ENCODE assay signal across 12 cellular contexts in genomic region chr14:54981698-54982097, GRCh38. TPM values are rescaled to one million over a fixed set of nuclear protein-coding genes. Genes with fewer than 3 reads are reported as not detected.
DNase-seq lines count a peak whose midpoint lies in the region; ATAC-seq, FAIRE-seq and TF ChIP-seq lines count a peak whose summit lies in the region.
"Had no signal": no experiment of that assay in that cellular context is flagged by ENCODE, and none has a peak within 500 bp of the region (broad histone marks: within the 10 kb centered on the region; RNA-seq: fewer than 3 reads in every experiment).

No MANE protein-coding gene starts in this region.

- H3K9ac ChIP-seq in astrocyte (ENCODE audit: low read length) (no peak overlapping the region), kidney (ENCODE audit: low read length in 2 of 2) (no peak overlapping the region)

- H2AFZ ChIP-seq in astrocyte (ENCODE audit: low read depth, low read length): no peak overlapping the region

- H3K27me3 ChIP-seq in A673 (replicated peaks; ENCODE audit: insufficient read depth, low read depth, low read length, poor library complexity) (no peaks in the 10 kb centered on the region), astrocyte (ENCODE audit: insufficient read depth, low read length) (no peaks in the 10 kb centered on the region)
- H3K27me3 ChIP-seq: brain microvascular endothelial cell had no signal

- POLR2A ChIA-PET in A673 (lab: Charles Lee; ENCODE audit: low non-redundant PET): no interaction called here

- no peak overlapping the region for H3K4me3 ChIP-seq in A673 (ENCODE audit: low read depth, low read length, poor library complexity, severe bottlenecking)
- H3K4me3 ChIP-seq in astrocyte (ENCODE audit: insufficient read depth, low read depth, low read length): no peak overlapping the region
- no peak overlapping the region for H3K4me3 ChIP-seq in kidney (ENCODE audit: low read length in 2 of 2)
- H3K4me3 ChIP-seq in mucosa of descending colon: no peak overlapping the region

- H3K36me3 ChIP-seq in A673 (ENCODE audit: insufficient read depth, low read length, poor library complexity, severe bottlenecking) (peaks cover 55% of the 10 kb centered on the region), astrocyte (ENCODE audit: insufficient read depth, low read length) (peaks cover 8% of the 10 kb centered on the region), kidney (ENCODE audit: control insufficient read depth in 1 of 2, insufficient read depth in 2 of 2, low read length in 2 of 2) (no peaks in the 10 kb centered on the region), mucosa of descending colon (ENCODE audit: low read depth) (no peaks in the 10 kb centered on the region)
- H3K36me3 ChIP-seq: brain microvascular endothelial cell had no signal

- H3K4me3 Mint-ChIP-seq in astrocyte (ENCODE audit: unreplicated experiment): no peak overlapping the region
- H3K4me3 Mint-ChIP-seq: naive thymus-derived CD8-positive, alpha-beta T cell had no signal

- DNase-seq in A673 (ENCODE audit: low spot score): peak; percentile 11
- no peak for DNase-seq in astrocyte (ENCODE audit: low read depth)
- DNase-seq in kidney: no peak
- no peak for DNase-seq in mucosa of descending colon
- no peak for DNase-seq in medulla oblongata (ENCODE audit: extremely low spot score)
- DNase-seq: brain microvascular endothelial cell; naive thymus-derived CD8-positive, alpha-beta T cell; NCI-H510A treated with DMSO at 0.1 percent for 48 hours; stimulated activated CD4-positive, alpha-beta T cell treated with anti-CD3 and anti-CD28 coated beads, Interleukin-2, amount 100 ng/mL, for 48 hours had no signal

- CTCF ChIA-PET in A673 (lab: Charles Lee): no interaction called here

- no peaks in the 10 kb centered on the region for H3K27me3 Mint-ChIP-seq in astrocyte (ENCODE audit: low read depth, unreplicated experiment)
- H3K27me3 Mint-ChIP-seq: naive thymus-derived CD8-positive, alpha-beta T cell had no signal

- intact Hi-C loops in A673 (cut with micrococcal nuclease; ENCODE audit: unreplicated experiment): loop anchor here (10.0 kb wide), 1 partner anchor 417 kb away; the partner anchor contains the start of gene SAMD4A
- intact Hi-C loops in kidney (cut with DNase I): no loop called here
- intact Hi-C loops in mucosa of descending colon (cut with DNase I, micrococcal nuclease): no loop called here

- H3K4me1 ChIP-seq in A673 (ENCODE audit: insufficient read depth, low read length, poor library complexity, severe bottlenecking) (no peaks in the 10 kb centered on the region), astrocyte (ENCODE audit: insufficient read depth, low read length) (peaks cover 5% of the 10 kb centered on the region), kidney (ENCODE audit: control insufficient read depth in 1 of 2, insufficient read depth in 1 of 2, low read depth in 1 of 2, low read length in 2 of 2) (no peaks in the 10 kb centered on the region), mucosa of descending colon (ENCODE audit: low read depth) (no peaks in the 10 kb centered on the region)

- no peaks in the 10 kb centered on the region for H3K9me3 Mint-ChIP-seq in astrocyte (ENCODE audit: unreplicated experiment)
- H3K9me3 Mint-ChIP-seq: naive thymus-derived CD8-positive, alpha-beta T cell had no signal

- no peaks in the 10 kb centered on the region for H3K79me2 ChIP-seq in astrocyte (ENCODE audit: insufficient read depth, low read length)

- H3K9me3 ChIP-seq in A673 (ENCODE audit: low read depth, low read length, poor library complexity, severe bottlenecking) (no peaks in the 10 kb centered on the region), astrocyte (ENCODE audit: insufficient read depth, low read depth, low read length) (no peaks in the 10 kb centered on the region), kidney (ENCODE audit: control insufficient read depth in 1 of 2, low read length in 2 of 2) (no peaks in the 10 kb centered on the region), mucosa of descending colon (no peaks in the 10 kb centered on the region)

- no peak overlapping the region for H3K27ac ChIP-seq in A673 (ENCODE audit: low read depth, low read length, poor library complexity, severe bottlenecking)
- H3K27ac ChIP-seq in astrocyte (ENCODE audit: low read depth, low read length): no peak overlapping the region
- no peak overlapping the region for H3K27ac ChIP-seq in kidney (ENCODE audit: low read depth in 2 of 2, low read length in 2 of 2)
- H3K27ac ChIP-seq: brain microvascular endothelial cell had no signal

- no peak; the same call in 1 of the 2 replicates for TF ChIP-seq CTCF in A673 (conservative IDR thresholded peaks at IDR 0.05; ENCODE audit: low read depth, low read length)
- TF ChIP-seq CTCF in astrocyte (IDR thresholded peaks at IDR 0.05; ENCODE audit: insufficient read depth, low read depth, low read length): peak; percentile 16
- TF ChIP-seq CTCF in kidney (IDR thresholded peaks at IDR 0.05; ENCODE audit: borderline replicate concordance, extremely low read depth, insufficient read depth): no peak
- no peak for TF ChIP-seq CTCF in mucosa of descending colon (IDR thresholded peaks at IDR 0.05)

- FAIRE-seq in G401.6 (lab: Jason Lieb, UNC): peak; percentile 95
- no peak for FAIRE-seq in astrocyte (lab: Jason Lieb, UNC)
- FAIRE-seq in kidney (lab: Jason Lieb, UNC): peak; percentile 82

- peaks cover under 1% of the 10 kb centered on the region for H3K36me3 Mint-ChIP-seq in astrocyte (ENCODE audit: low read depth, unreplicated experiment)

- no peaks in the 10 kb centered on the region for H3K4me1 Mint-ChIP-seq in astrocyte (ENCODE audit: low read depth, unreplicated experiment)

- BruUV-seq in A673 (replicated peaks; lab: Mats Ljungman, UMichigan): no TSS peak

- no peak overlapping the region for H3K27ac Mint-ChIP-seq in astrocyte (ENCODE audit: unreplicated experiment)
- H3K27ac Mint-ChIP-seq: naive thymus-derived CD8-positive, alpha-beta T cell had no signal

- ATAC-seq in GM21526 (IDR thresholded peaks at IDR 0.05; ENCODE audit: low FRiP score, unreplicated experiment): no peak
- no peak for ATAC-seq in GM18870 (IDR thresholded peaks at IDR 0.05; ENCODE audit: unreplicated experiment)
- ATAC-seq in mucosa of descending colon: no peak
- ATAC-seq: naive thymus-derived CD8-positive, alpha-beta T cell had no signal

- no peaks in the 10 kb centered on the region for H4K20me1 ChIP-seq in astrocyte (ENCODE audit: insufficient read depth, low read length)

- H3K4me2 ChIP-seq in astrocyte (ENCODE audit: low read length): no peak overlapping the region

RNA-seq across cellular contexts. Expression of gene WDHD1, which starts 45.2 kb away (rescaled TPM):
- 47.7 and 52.7 TPM in 2 replicates for total RNA-seq in A673 (2021)
- 7.2 and 9.3 TPM in 2 replicates for total RNA-seq in astrocyte
- total RNA-seq in kidney: 3.3 TPM
- 1.8 TPM for polyA plus RNA-seq in kidney (ENCODE audit: insufficient read depth, low read depth, low replicate concordance)
- total RNA-seq in mucosa of descending colon: 1 to 10 TPM; 2.6 to 6.5 (median 3.4) TPM

RNA-seq across cellular contexts. Expression of gene SOCS4, which starts 45.3 kb away (rescaled TPM):
- total RNA-seq in A673 (2021) (32.1 and 35.5 TPM in 2 replicates), astrocyte (25.2 and 30.5 TPM in 2 replicates), kidney (30.5 TPM), mucosa of descending colon (10 to 100 TPM; 16.6 to 41.6 (median 23.5) TPM)
- polyA plus RNA-seq in kidney (ENCODE audit: insufficient read depth, low read depth, low replicate concordance): 6.0 TPM
